Comparison of ENCODE assay signal across 23 cellular contexts in genomic region chr5:158470764-158471163, GRCh38.
"Had no signal": no experiment of that assay in that cellular context is flagged by ENCODE, and none has a peak within 500 bp of the region (broad histone marks: within the 10 kb centered on the region; RNA-seq: fewer than 3 reads in every experiment).

No MANE protein-coding gene starts in this region.

- H3K4me3 Mint-ChIP-seq: mesothelial cell of epicardium; naive B cell; natural killer cell treated with Interleukin-12 subunit alpha and Interleukin-12 subunit beta and Interleukin-15 and Interleukin-18, amount 100 ng/mL, for 72 hours; stimulated activated naive B cell treated with anti-CD40 and anti-IgM and Interleukin-4, amounts not matched to agents 10 μg/mL and 1 μg/mL and 100 μg/mL, for 72 hours; stimulated activated naive CD8-positive, alpha-beta T cell treated with anti-CD3 and anti-CD28 coated beads, Interleukin-15, Interleukin-2, amounts not matched to agents 100 ng/mL and 50 ng/mL, for 24 hours had no signal

- DNase-seq: dermis blood vessel endothelial cell; effector memory CD4-positive, alpha-beta T cell; esophagus squamous epithelium; foreskin melanocyte; mesenchymal stem cell; mucosa of descending colon; naive B cell; nucleus accumbens; psoas muscle; right cardiac atrium; spleen; stimulated activated naive B cell treated with anti-CD40 and anti-IgM and Interleukin-4, amounts not matched to agents 10 μg/mL and 1 μg/mL and 100 μg/mL, for 72 hours; transverse colon; upper lobe of right lung; uterus had no signal

- H3K36me3 Mint-ChIP-seq: mesothelial cell of epicardium; naive B cell; natural killer cell treated with Interleukin-12 subunit alpha and Interleukin-12 subunit beta and Interleukin-15 and Interleukin-18, amount 100 ng/mL, for 72 hours; stimulated activated naive B cell treated with anti-CD40 and anti-IgM and Interleukin-4, amounts not matched to agents 10 μg/mL and 1 μg/mL and 100 μg/mL, for 72 hours had no signal

- H3K36me3 ChIP-seq: esophagus squamous epithelium, spleen, thoracic aorta, transverse colon, upper lobe of right lung, uterus had no signal

- H3K27ac Mint-ChIP-seq: mesothelial cell of epicardium; natural killer cell treated with Interleukin-12 subunit alpha and Interleukin-12 subunit beta and Interleukin-15 and Interleukin-18, amount 100 ng/mL, for 72 hours; stimulated activated naive B cell treated with anti-CD40 and anti-IgM and Interleukin-4, amounts not matched to agents 10 μg/mL and 1 μg/mL and 100 μg/mL, for 72 hours; stimulated activated naive CD8-positive, alpha-beta T cell treated with anti-CD3 and anti-CD28 coated beads, Interleukin-15, Interleukin-2, amounts not matched to agents 100 ng/mL and 50 ng/mL, for 24 hours had no signal

- H3K4me3 ChIP-seq: coronary artery, esophagus squamous epithelium, mucosa of descending colon, psoas muscle, skin epidermis, spleen, thoracic aorta, transverse colon, upper lobe of right lung, uterus had no signal

- H3K27me3 ChIP-seq: esophagus squamous epithelium, spleen, transverse colon, upper lobe of right lung, uterus had no signal

- H3K9me3 ChIP-seq: esophagus squamous epithelium, mucosa of descending colon, psoas muscle, spleen, thoracic aorta, transverse colon, upper lobe of right lung, uterus had no signal

- H3K4me1 ChIP-seq: esophagus squamous epithelium, psoas muscle, upper lobe of right lung had no signal

- FAIRE-seq: endothelial cell of umbilical vein, keratinocyte had no signal

- H3K27ac ChIP-seq: coronary artery, esophagus squamous epithelium, psoas muscle, skin epidermis, spleen, thoracic aorta, transverse colon, upper lobe of right lung, uterus had no signal

- H3K27me3 Mint-ChIP-seq: naive B cell; natural killer cell treated with Interleukin-12 subunit alpha and Interleukin-12 subunit beta and Interleukin-15 and Interleukin-18, amount 100 ng/mL, for 72 hours; stimulated activated naive CD8-positive, alpha-beta T cell treated with anti-CD3 and anti-CD28 coated beads, Interleukin-15, Interleukin-2, amounts not matched to agents 100 ng/mL and 50 ng/mL, for 24 hours had no signal

- ATAC-seq: mucosa of descending colon; natural killer cell treated with Interleukin-12 subunit alpha and Interleukin-12 subunit beta and Interleukin-15 and Interleukin-18, amount 100 ng/mL, for 72 hours; psoas muscle; right cardiac atrium; stimulated activated naive B cell treated with anti-CD40 and anti-IgM and Interleukin-4, amounts not matched to agents 10 μg/mL and 1 μg/mL and 100 μg/mL, for 72 hours; upper lobe of right lung had no signal

- H3K9me3 Mint-ChIP-seq: natural killer cell treated with Interleukin-12 subunit alpha and Interleukin-12 subunit beta and Interleukin-15 and Interleukin-18, amount 100 ng/mL, for 72 hours; stimulated activated naive CD8-positive, alpha-beta T cell treated with anti-CD3 and anti-CD28 coated beads, Interleukin-15, Interleukin-2, amounts not matched to agents 100 ng/mL and 50 ng/mL, for 24 hours had no signal
